Comparison of ENCODE assay signal across 10 cellular contexts in genomic region chr1:104706631-104707147, GRCh38.
A peak's percentile ranks its signal among the peaks of the same experiment; 100 is the strongest.
DNase-seq lines count a peak whose midpoint lies in the region; ATAC-seq and TF ChIP-seq lines count a peak whose summit lies in the region.
"Had no signal": no experiment of that assay in that cellular context is flagged by ENCODE, and none has a peak within 500 bp of the region (broad histone marks: within the 10 kb centered on the region; RNA-seq: fewer than 3 reads in every experiment).

No MANE protein-coding gene starts in this region.

- peak; percentile 85 for DNase-seq in A172 (ENCODE audit: low spot score)
- peak; percentile 57 for DNase-seq in GM12865 (ENCODE audit: low read depth)
- DNase-seq in HK-2 (ENCODE audit: unreplicated experiment) = peak; percentile 0
- DNase-seq in UCSD-AML1 (lab: John Stamatoyannopoulos, UW; ENCODE audit: unreplicated experiment) = peak; percentile 2
- DNase-seq in NCI-H345 (lab: John Stamatoyannopoulos, UW) = no peak
- DNase-seq in cerebellum (ENCODE audit: low spot score) = no peak

- H3K4me3 ChIP-seq in GM12865 (ENCODE audit: low read depth, low read length) = no peak overlapping the region
- H3K4me3 ChIP-seq: lung had no signal

- ATAC-seq in HG02763 (IDR thresholded peaks at IDR 0.05; ENCODE audit: unreplicated experiment) = no peak
- no peak for ATAC-seq in HG03135 (IDR thresholded peaks at IDR 0.05; ENCODE audit: unreplicated experiment)
- ATAC-seq: activated naive CD4-positive, alpha-beta T cell treated with anti-CD3 and anti-CD28 coated beads, Interleukin-2, amount 50 U/mL, for 72 hours had no signal

- no peak for TF ChIP-seq CTCF in GM12865 (IDR thresholded peaks at IDR 0.05; ENCODE audit: insufficient read depth, low read depth, low read length, missing control alignments)

Comparison
In these comparisons a context has a peak if more than half of its experiments do, and no peak if none do; other contexts are left out.
1. DNase-seq: peak in A172 (single experiment), GM12865 (single experiment), HK-2 (single experiment) and UCSD-AML1 (single experiment); none in NCI-H345 (single experiment) and cerebellum (single experiment).